ENCODE assay signal across 8 cellular contexts in genomic region chr6:52994789-52995078, GRCh38. TPM values are rescaled to one million over a fixed set of nuclear protein-coding genes. Genes with fewer than 3 reads are reported as not detected.
DNase-seq lines count a peak whose midpoint lies in the region; ATAC-seq and TF ChIP-seq lines count a peak whose summit lies in the region.

No MANE protein-coding gene starts in this region.

- H3K9me3 ChIP-seq in ES-I3 (ENCODE audit: control insufficient read depth, insufficient read depth, low read length) (no peaks in the 10 kb centered on the region), HUES64 (ENCODE audit: insufficient read depth, low read depth, low read length) (no peaks in the 10 kb centered on the region), neuron (ENCODE audit: low read length) (no peaks in the 10 kb centered on the region)

- H3K4me1 Mint-ChIP-seq in activated T-cell treated with anti-CD3 and anti-CD28 coated beads, Interleukin-2, amount 50 U/mL, for 4 hours (ENCODE audit: low read depth) = peaks cover 31% of the 10 kb centered on the region

- peak overlapping the region; percentile 95 for H3K9ac ChIP-seq in ES-I3 (ENCODE audit: low read depth, low read length)
- peak overlapping the region; percentile 93 for H3K9ac ChIP-seq in HUES64 (ENCODE audit: low read depth, low read length)

- no peaks in the 10 kb centered on the region for H3K36me3 Mint-ChIP-seq in activated T-cell treated with anti-CD3 and anti-CD28 coated beads, Interleukin-2, amount 50 U/mL, for 4 hours (ENCODE audit: insufficient read depth)

- H3K4me1 ChIP-seq in ES-I3 (ENCODE audit: insufficient read depth, low read length) (0 out of 2 replicates have a peak, but pooled peaks cover 5% of the 10 kb centered on the region), HUES64 (ENCODE audit: insufficient read depth, low read length) (peaks cover 9% of the 10 kb centered on the region), neuron (ENCODE audit: insufficient read depth, low read length) (peaks cover 10% of the 10 kb centered on the region)

- H2AFZ ChIP-seq in neuron (ENCODE audit: low read depth, low read length) = peak overlapping the region; percentile 42

- no peak for TF ChIP-seq CTCF in fibroblast of the aortic adventitia (IDR thresholded peaks at IDR 0.05; ENCODE audit: insufficient read depth, low read length)

- peaks cover 2% of the 10 kb centered on the region for H3K27me3 Mint-ChIP-seq in activated T-cell treated with anti-CD3 and anti-CD28 coated beads, Interleukin-2, amount 50 U/mL, for 4 hours (ENCODE audit: low read depth)

- peak overlapping the region; percentile 93 for H3K4me3 Mint-ChIP-seq in activated T-cell treated with anti-CD3 and anti-CD28 coated beads, Interleukin-2, amount 50 U/mL, for 4 hours

- H3K27ac ChIP-seq in HUES64 (ENCODE audit: low read depth, low read length) = peak overlapping the region; percentile 90

- no peaks in the 10 kb centered on the region for H3K9me3 Mint-ChIP-seq in activated T-cell treated with anti-CD3 and anti-CD28 coated beads, Interleukin-2, amount 50 U/mL, for 4 hours

- under 1% methylated on average over 17 of the region's 17 CpGs for WGBS in HUES64

- peak; percentile 21 for DNase-seq in activated T-cell treated with anti-CD3 and anti-CD28 coated beads, Interleukin-2, amount 50 U/mL, for 4 hours
- DNase-seq in fibroblast of the aortic adventitia (ENCODE audit: low read depth) (no peak), NOMO-1 treated with dmso at 0.1 percent for 144 hours (lab: John Stamatoyannopoulos, UW; ENCODE audit: unreplicated experiment) (no peak), middle frontal gyrus (ENCODE audit: extremely low spot score, low spot score) (no peak)

- peak overlapping the region; percentile 74 for H3K4me3 ChIP-seq in HUES64 (ENCODE audit: low read length)
- H3K4me3 ChIP-seq in fibroblast of the aortic adventitia (ENCODE audit: low read depth, low read length) = peak overlapping the region; percentile 84
- H3K4me3 ChIP-seq in neuron (ENCODE audit: low read length) = peak overlapping the region; percentile 86

- H3K36me3 ChIP-seq in ES-I3 (ENCODE audit: insufficient read depth, low read length) = peaks cover 3% of the 10 kb centered on the region; the same call in 1 of the 2 replicates
- peaks cover 17% of the 10 kb centered on the region; the same call in 1 of the 2 replicates for H3K36me3 ChIP-seq in HUES64 (ENCODE audit: insufficient read depth, low read length)
- H3K36me3 ChIP-seq in neuron (ENCODE audit: insufficient read depth, low read length) = peaks cover 9% of the 10 kb centered on the region

- ATAC-seq in GM21526 (IDR thresholded peaks at IDR 0.05; ENCODE audit: low FRiP score, unreplicated experiment) = peak; percentile 26
- peak; percentile 15 to 20 for ATAC-seq in activated T-cell treated with anti-CD3 and anti-CD28 coated beads, Interleukin-2, amount 50 U/mL, for 4 hours

- H3K27me3 ChIP-seq in HUES64 (ENCODE audit: insufficient read depth, low read length) = no peaks in the 10 kb centered on the region
- no peaks in the 10 kb centered on the region for H3K27me3 ChIP-seq in neuron (ENCODE audit: insufficient read depth, low read length)

RNA-seq across cellular contexts. Expression of gene GSTA4, which starts 0.3 kb away (rescaled TPM):
- polyA plus RNA-seq in HUES64 (2013, experiment 1 of 2) = 21.4 TPM
- 30.1 TPM for polyA plus RNA-seq in HUES64 (2013, experiment 2 of 2)
- total RNA-seq in activated T-cell treated with anti-CD3 and anti-CD28 coated beads, Interleukin-2, amount 50 U/mL, for 4 hours = 1 to 10 TPM; 3.7 to 5.2 (median 3.9) TPM
- 46.3 and 89.6 TPM in 2 replicates for total RNA-seq in fibroblast of the aortic adventitia (ENCODE audit: low replicate concordance)
